ENCODE assay signal across 18 cellular contexts in genomic region chr5:172344855-172345254, GRCh38.
"Had no signal": no experiment of that assay in that cellular context is flagged by ENCODE, and none has a peak within 500 bp of the region (broad histone marks: within the 10 kb centered on the region; RNA-seq: fewer than 3 reads in every experiment).

No MANE protein-coding gene starts in this region.

- H3K4me2 ChIP-seq: hepatocyte, smooth muscle cell had no signal

- H3K36me3 ChIP-seq: colonic mucosa, neutrophil, uterus had no signal

- H3K79me2 ChIP-seq: hepatocyte had no signal

- ATAC-seq: foreskin keratinocyte; left lobe of liver; naive thymus-derived CD4-positive, alpha-beta T cell had no signal

- H3K27ac ChIP-seq: colonic mucosa, foreskin keratinocyte, hepatocyte, neutrophil, right atrium auricular region, upper lobe of left lung, uterus had no signal

- H3K4me3 Mint-ChIP-seq: naive thymus-derived CD4-positive, alpha-beta T cell; nephron progenitor cell had no signal

- H3K4me3 ChIP-seq: colonic mucosa, hepatocyte, right atrium auricular region, smooth muscle cell, upper lobe of left lung, uterus had no signal

- H3K27ac Mint-ChIP-seq: naive thymus-derived CD4-positive, alpha-beta T cell had no signal

- DNase-seq: colonic mucosa; dermis blood vessel endothelial cell; erythroblast; foreskin keratinocyte; head of caudate nucleus; kidney glomerular epithelial cell; midbrain; naive thymus-derived CD4-positive, alpha-beta T cell; nephron progenitor cell; stimulated activated CD4-positive, alpha-beta T cell treated with anti-CD3 and anti-CD28 coated beads, Interleukin-2, amount 100 ng/mL, for 48 hours; stimulated activated naive CD4-positive, alpha-beta T cell treated with Interleukin-2 at 50 U/mL for 16 hours; upper lobe of left lung; uterus had no signal

- H3K4me1 ChIP-seq: colonic mucosa, foreskin keratinocyte, right atrium auricular region, upper lobe of left lung, uterus had no signal

- H2AFZ ChIP-seq: hepatocyte had no signal

- H3K27me3 ChIP-seq: colonic mucosa, foreskin keratinocyte, hepatocyte, neutrophil, right atrium auricular region, upper lobe of left lung, uterus had no signal

- H3K9me3 ChIP-seq: colonic mucosa, neutrophil, right atrium auricular region, upper lobe of left lung, uterus had no signal

- H3K9me3 Mint-ChIP-seq: naive thymus-derived CD4-positive, alpha-beta T cell; nephron progenitor cell had no signal
